Comparison of ENCODE assay signal across 18 cellular contexts in genomic region chr10:61753453-61753852, GRCh38.
"Had no signal": no experiment of that assay in that cellular context is flagged by ENCODE, and none has a peak within 500 bp of the region (broad histone marks: within the 10 kb centered on the region; RNA-seq: fewer than 3 reads in every experiment).

No MANE protein-coding gene starts in this region.

- H3K36me3 Mint-ChIP-seq: activated naive CD4-positive, alpha-beta T cell treated with anti-CD3 and anti-CD28 coated beads, Interleukin-2, amount 50 U/mL, for 24 hours; memory B cell; T-cell had no signal

- H3K4me3 ChIP-seq: adrenal gland, body of pancreas, colonic mucosa, esophagus muscularis mucosa, right lobe of liver, suprapubic skin had no signal

- H3K9me3 Mint-ChIP-seq: activated naive CD4-positive, alpha-beta T cell treated with anti-CD3 and anti-CD28 coated beads, Interleukin-2, amount 50 U/mL, for 24 hours; activated T-cell treated with anti-CD3 and anti-CD28 coated beads, Interleukin-2, amount 50 U/mL, for 24 hours; memory B cell; stimulated activated naive CD8-positive, alpha-beta T cell treated with anti-CD3 and anti-CD28 coated beads, Interleukin-15, Interleukin-2, amounts not matched to agents 100 ng/mL and 50 ng/mL, for 24 hours; T-cell had no signal

- DNase-seq: activated CD4-positive, alpha-beta T cell treated with anti-CD3 and anti-CD28 coated beads for 1 hour; activated CD4-positive, alpha-beta T cell treated with anti-CD3 and anti-CD28 coated beads, Interleukin-2, amount 50 U/mL, for 4 hours; activated effector memory CD4-positive, alpha-beta T cell treated with Interleukin-2 at 50 U/mL for 16 hours; activated T-cell treated with anti-CD3 and anti-CD28 coated beads, Interleukin-2, amount 50 U/mL, for 24 hours; adrenal gland; body of pancreas; caudate nucleus; colonic mucosa; hypothalamus; left ventricle myocardium superior; right lobe of liver; T-cell; trophoblast cell had no signal

- H3K4me3 Mint-ChIP-seq: activated naive CD4-positive, alpha-beta T cell treated with anti-CD3 and anti-CD28 coated beads, Interleukin-2, amount 50 U/mL, for 24 hours; activated T-cell treated with anti-CD3 and anti-CD28 coated beads, Interleukin-2, amount 50 U/mL, for 24 hours; memory B cell; stimulated activated naive CD8-positive, alpha-beta T cell treated with anti-CD3 and anti-CD28 coated beads, Interleukin-15, Interleukin-2, amounts not matched to agents 100 ng/mL and 50 ng/mL, for 24 hours; T-cell had no signal

- H3K9me3 ChIP-seq: adrenal gland, body of pancreas, colonic mucosa, esophagus muscularis mucosa, right lobe of liver, suprapubic skin had no signal

- H3K27ac ChIP-seq: adrenal gland, body of pancreas, colonic mucosa, esophagus muscularis mucosa, right lobe of liver, suprapubic skin had no signal

- H3K36me3 ChIP-seq: adrenal gland, colonic mucosa, esophagus muscularis mucosa, right lobe of liver, suprapubic skin had no signal

- H3K27me3 ChIP-seq: adrenal gland, body of pancreas, colonic mucosa, esophagus muscularis mucosa, right lobe of liver, suprapubic skin had no signal

- H3K27ac Mint-ChIP-seq: activated naive CD4-positive, alpha-beta T cell treated with anti-CD3 and anti-CD28 coated beads, Interleukin-2, amount 50 U/mL, for 24 hours; activated T-cell treated with anti-CD3 and anti-CD28 coated beads, Interleukin-2, amount 50 U/mL, for 24 hours; memory B cell; stimulated activated naive CD8-positive, alpha-beta T cell treated with anti-CD3 and anti-CD28 coated beads, Interleukin-15, Interleukin-2, amounts not matched to agents 100 ng/mL and 50 ng/mL, for 24 hours had no signal

- H3K27me3 Mint-ChIP-seq: activated naive CD4-positive, alpha-beta T cell treated with anti-CD3 and anti-CD28 coated beads, Interleukin-2, amount 50 U/mL, for 24 hours; activated T-cell treated with anti-CD3 and anti-CD28 coated beads, Interleukin-2, amount 50 U/mL, for 24 hours; memory B cell; stimulated activated naive CD8-positive, alpha-beta T cell treated with anti-CD3 and anti-CD28 coated beads, Interleukin-15, Interleukin-2, amounts not matched to agents 100 ng/mL and 50 ng/mL, for 24 hours; T-cell had no signal
